ENCODE assay signal across 8 cellular contexts in the genomic region with DNA sequence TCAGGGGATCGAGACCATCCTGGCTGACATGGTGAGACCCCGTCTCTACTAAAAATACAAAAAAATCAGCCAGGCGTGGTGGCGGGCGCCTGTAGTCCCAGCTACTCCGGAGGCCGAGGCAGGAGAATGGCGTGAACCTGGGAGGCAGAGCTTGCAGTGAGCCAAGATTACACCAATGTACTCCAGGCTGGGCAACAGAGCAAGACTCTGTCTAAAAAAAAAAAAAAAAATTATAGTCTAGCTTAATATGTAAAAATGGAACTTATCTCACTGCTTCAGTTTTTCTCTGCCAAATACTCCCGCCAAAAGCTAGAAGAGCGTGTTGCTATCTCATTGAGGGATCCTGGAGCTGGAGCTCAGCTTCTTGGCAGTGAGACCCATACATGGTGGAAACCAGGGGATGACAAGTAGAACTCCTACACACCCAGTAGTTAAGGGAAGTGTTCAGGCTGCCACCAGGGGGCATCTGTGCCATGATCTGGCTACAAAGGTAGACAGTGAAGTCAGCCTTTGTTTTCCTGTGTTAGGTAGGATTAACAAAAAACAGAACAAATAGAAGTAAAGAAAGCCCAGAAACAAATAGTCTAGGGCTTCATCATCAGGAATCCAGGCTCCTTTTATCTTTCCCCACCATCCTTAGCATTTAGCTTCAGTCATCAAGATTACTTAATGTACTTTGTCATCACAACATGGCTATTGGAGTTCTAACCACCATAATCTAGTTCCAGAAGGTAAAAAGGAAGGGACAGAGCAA. TPM values are rescaled to one million over a fixed set of nuclear protein-coding genes. Genes with fewer than 3 reads are reported as not detected.
DNase-seq lines count a peak whose midpoint lies in the region; ATAC-seq and TF ChIP-seq lines count a peak whose summit lies in the region.

No MANE protein-coding gene starts in this region.

- H3K4me1 ChIP-seq in adrenal gland (replicated peaks in 1 of 2) (no peaks in the 10 kb centered on the region), left ventricle myocardium inferior (no peaks in the 10 kb centered on the region)

- no peaks in the 10 kb centered on the region for H3K27me3 ChIP-seq in adrenal gland
- no peaks in the 10 kb centered on the region for H3K27me3 ChIP-seq in left ventricle myocardium inferior (ENCODE audit: low read depth)

- intact Hi-C loops in adrenal gland (cut with DNase I) (loop anchor here in 1 of 2 donors (2.0 kb wide), 1 partner anchor 64 kb away; no protein-coding TSS in a partner anchor), left ventricle myocardium inferior (cut with micrococcal nuclease) (loop anchor here (5.0 kb wide), 1 partner anchor 59 kb away; no protein-coding TSS in a partner anchor)

- peak overlapping the region in 2 of 5 donors; percentile 31 to 50 for H3K27ac ChIP-seq in adrenal gland
- no peak overlapping the region for H3K27ac ChIP-seq in left ventricle myocardium inferior (replicated peaks)

- TF ChIP-seq CTCF in adrenal gland (IDR thresholded peaks at IDR 0.05) = peak; percentile 69 to 88 (median 77)
- peak; percentile 84 for TF ChIP-seq CTCF in left ventricle myocardium inferior (IDR thresholded peaks at IDR 0.05; ENCODE audit: borderline replicate concordance)

- no peaks in the 10 kb centered on the region for H3K9me3 ChIP-seq in adrenal gland (replicated peaks in 1 of 3)
- no peaks in the 10 kb centered on the region for H3K9me3 ChIP-seq in left ventricle myocardium inferior (replicated peaks)

- 73 to 78% (median 75%) methylated on average over 10 of the region's 10 CpGs for WGBS in adrenal gland, 4 donors

- TF ChIP-seq POLR2A in adrenal gland (IDR thresholded peaks at IDR 0.05) = no peak

- H3K36me3 ChIP-seq in adrenal gland (replicated peaks in 1 of 2) (no peaks in the 10 kb centered on the region), left ventricle myocardium inferior (peaks cover 3% of the 10 kb centered on the region)

- DNase-seq in CMK (ENCODE audit: low read depth) (peak; percentile 54), NCI-H1092 (lab: John Stamatoyannopoulos, UW) (peak; percentile 80), T follicular helper cell (ENCODE audit: low read depth) (peak; percentile 80), adrenal gland (peak; percentile 80 to 95 (median 81)), left ventricle myocardium inferior (peak; percentile 79), retina (peak; percentile 39)

- H3K4me3 ChIP-seq in adrenal gland (no peak overlapping the region), left ventricle myocardium inferior (no peak overlapping the region)

- ATAC-seq in GM21576 (IDR thresholded peaks at IDR 0.05; ENCODE audit: unreplicated experiment) (peak; percentile 66), GM18870 (IDR thresholded peaks at IDR 0.05; ENCODE audit: unreplicated experiment) (no peak)

RNA-seq across cellular contexts. Expression of a gene that starts 33.6 kb away (rescaled TPM):
- total RNA-seq in adrenal gland (10 to 100 TPM; 20.8 to 42.4 (median 33.5) TPM), left ventricle myocardium inferior (8.7 TPM)
- polyA plus RNA-seq in adrenal gland = 10 to 100 TPM; 16.1 to 35.2 (median 24.3) TPM
